6 cellular contexts compared by ENCODE assay signal in genomic region chrX:115329282-115329681, GRCh38. TPM values are rescaled to one million over a fixed set of nuclear protein-coding genes. Genes with fewer than 3 reads are reported as not detected.
"Had no signal": no experiment of that assay in that cellular context is flagged by ENCODE, and none has a peak within 500 bp of the region (broad histone marks: within the 10 kb centered on the region; RNA-seq: fewer than 3 reads in every experiment).

No MANE protein-coding gene starts in this region.

RNA-seq across cellular contexts. Expression of gene LUZP4, which starts 39.8 kb away (rescaled TPM):
- total RNA-seq: GM23248, GM23338, H4, H7, H9, HFFc6 had no signal
